In the genomic region with DNA sequence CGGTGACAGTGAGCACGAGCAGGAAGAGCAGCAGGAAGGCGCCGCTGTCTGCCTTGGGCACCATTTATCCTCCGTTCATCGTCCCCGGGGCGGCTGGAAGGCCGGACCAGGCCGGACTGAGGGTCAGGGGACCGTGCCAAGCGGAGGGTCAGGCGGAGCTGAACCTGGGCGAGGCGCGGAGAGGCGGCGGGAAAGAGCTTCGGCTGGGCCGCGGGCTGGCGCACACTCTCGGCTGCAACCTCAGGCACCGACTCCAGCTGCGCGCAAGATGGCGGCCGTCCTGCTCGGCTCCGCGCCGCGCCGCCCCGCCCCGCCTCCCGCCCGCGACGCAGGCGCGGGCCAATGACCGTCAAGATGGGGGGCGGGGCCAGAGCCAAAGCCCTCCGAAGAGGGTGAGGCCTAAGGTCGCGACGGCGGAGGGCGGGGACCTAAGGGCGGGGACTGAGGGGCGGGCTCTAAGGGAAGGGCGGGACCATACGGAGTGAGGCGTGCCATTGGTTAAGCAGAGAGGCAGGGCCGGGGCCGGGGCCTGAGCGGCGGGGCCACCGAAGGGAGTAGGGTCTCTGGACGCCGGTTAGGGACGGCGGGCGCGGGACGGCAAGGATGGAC, we compare ENCODE assay signal across 8 cellular contexts. TPM values are rescaled to one million over a fixed set of nuclear protein-coding genes. Genes with fewer than 3 reads are reported as not detected.
DNase-seq lines count a peak whose midpoint lies in the region; ATAC-seq and TF ChIP-seq lines count a peak whose summit lies in the region.

A gene with protein sequence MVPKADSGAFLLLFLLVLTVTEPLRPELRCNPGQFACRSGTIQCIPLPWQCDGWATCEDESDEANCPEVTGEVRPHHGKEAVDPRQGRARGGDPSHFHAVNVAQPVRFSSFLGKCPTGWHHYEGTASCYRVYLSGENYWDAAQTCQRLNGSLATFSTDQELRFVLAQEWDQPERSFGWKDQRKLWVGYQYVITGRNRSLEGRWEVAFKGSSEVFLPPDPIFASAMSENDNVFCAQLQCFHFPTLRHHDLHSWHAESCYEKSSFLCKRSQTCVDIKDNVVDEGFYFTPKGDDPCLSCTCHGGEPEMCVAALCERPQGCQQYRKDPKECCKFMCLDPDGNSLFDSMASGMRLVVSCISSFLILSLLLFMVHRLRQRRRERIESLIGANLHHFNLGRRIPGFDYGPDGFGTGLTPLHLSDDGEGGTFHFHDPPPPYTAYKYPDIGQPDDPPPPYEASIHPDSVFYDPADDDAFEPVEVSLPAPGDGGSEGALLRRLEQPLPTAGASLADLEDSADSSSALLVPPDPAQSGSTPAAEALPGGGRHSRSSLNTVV (minus strand): TSS at position 270 of the 609 bp plus-strand sequence. CDS start 206 bp downstream, at position 64.

- peak within 1 kb of the TSS; percentile 83 for H3K4me3 ChIP-seq in Jurkat, Clone E6-1 (ENCODE audit: low read length)
- H3K4me3 ChIP-seq in PC-3 (ENCODE audit: low read length): peak within 1 kb of the TSS; percentile 96

- no peak for TF ChIP-seq CTCF in PC-3 (conservative IDR thresholded peaks at IDR 0.05; ENCODE audit: low read depth, low read length)

- CTCF ChIA-PET in PC-3 (lab: Charles Lee): no interaction called here

- H3K27ac ChIP-seq in PC-3 (ENCODE audit: low read length) (peak within 1 kb of the TSS; percentile 39; the same call in 1 of the 2 replicates), epithelial cell of prostate (peak within 1 kb of the TSS; percentile 81)

- peak within 1 kb of the TSS; percentile 90 for H3K4me2 ChIP-seq in PC-3 (ENCODE audit: low read length)

- no peaks in the 10 kb centered on the region for H3K9me3 ChIP-seq in PC-3 (ENCODE audit: low read length)

- BruUV-seq in PC-3 (replicated peaks; lab: Mats Ljungman, UMichigan): no TSS peak

- peaks cover 24% of the 10 kb centered on the region; the same call in 1 of the 2 replicates for H4K20me1 ChIP-seq in PC-3 (ENCODE audit: low read length)

- H3K36me3 ChIP-seq in PC-3 (ENCODE audit: low read depth, low read length): no peaks in the 10 kb centered on the region

- H3K79me2 ChIP-seq in PC-3 (ENCODE audit: low read length): peaks cover 45% of the 10 kb centered on the region

- H3K27me3 ChIP-seq in PC-3 (ENCODE audit: low read length): no peaks in the 10 kb centered on the region

- H3K9me2 ChIP-seq in PC-3 (replicated peaks; ENCODE audit: low read length): no peaks in the 10 kb centered on the region

- peak within 1 kb of the TSS; percentile 86 for H2AFZ ChIP-seq in PC-3 (ENCODE audit: low read length)

- H3K4me1 ChIP-seq in PC-3 (ENCODE audit: insufficient read depth, low read length): peaks cover 13% of the 10 kb centered on the region

- peak within 1 kb of the TSS; percentile 78 for H3K9ac ChIP-seq in PC-3 (ENCODE audit: low read length)

- peak; percentile 70 for ATAC-seq in GM21576 (IDR thresholded peaks at IDR 0.05; ENCODE audit: unreplicated experiment)
- peak; percentile 90 for ATAC-seq in PC-3

- intact Hi-C loops in PC-3 (cut with micrococcal nuclease): no loop called here

- POLR2A ChIA-PET in PC-3 (lab: Charles Lee; ENCODE audit: unreplicated experiment): interaction anchor here (0.6 kb wide), 1 partner anchor 212 kb away, joined by 5 read pairs; no protein-coding TSS in a partner anchor

- DNase-seq in DMS 273 treated with DMSO at 0.1 percent for 48 hours (lab: John Stamatoyannopoulos, UW): peak; percentile 63
- DNase-seq in Jurkat, Clone E6-1 (ENCODE audit: low read depth, low spot score): peak; percentile 91
- peak; percentile 91 for DNase-seq in PC-3
- DNase-seq in activated T-cell treated with anti-CD3 and anti-CD28 coated beads for 48 hours (ENCODE audit: low read depth): peak; percentile 95
- DNase-seq in epithelial cell of prostate (ENCODE audit: low read depth, low spot score): peak; percentile 74
- peak; percentile 96 for DNase-seq in mucosa of gallbladder (ENCODE audit: low spot score)
- peak; percentile 93 for DNase-seq in stimulated activated CD8-positive, alpha-beta memory T cell treated with anti-CD3 and anti-CD28 coated beads, Interleukin-4, amount 100 ng/mL, for 24 hours (ENCODE audit: low read depth)

- H3F3A ChIP-seq in PC-3 (ENCODE audit: low read length, unreplicated experiment): no peaks in the 10 kb centered on the region

RNA-seq across cellular contexts. Expression of the gene that starts here (rescaled TPM):
- 22.2 TPM for polyA plus RNA-seq in Jurkat, Clone E6-1 (2012; ENCODE audit: insufficient read depth, insufficient read length)
- 36.1 and 46.1 TPM in 2 replicates for total RNA-seq in PC-3 (2014; rRNA removed)
- total RNA-seq in mucosa of gallbladder: 104 TPM

Comparison
In these comparisons a context has a peak if more than half of its experiments do, and no peak if none do; other contexts are left out.
1. Peak in every context shown above with its lines: DNase-seq, ATAC-seq, H3K4me3 ChIP-seq and H3K27ac ChIP-seq.